Comparison of ENCODE assay signal across 8 cellular contexts in genomic region chr17:81514735-81515529, GRCh38. TPM values are rescaled to one million over a fixed set of nuclear protein-coding genes. Genes with fewer than 3 reads are reported as not detected.
DNase-seq lines count a peak whose midpoint lies in the region; ATAC-seq and TF ChIP-seq lines count a peak whose summit lies in the region.

No MANE protein-coding gene starts in this region.

- peaks cover 58% of the 10 kb centered on the region for H3K4me1 ChIP-seq in body of pancreas
- peaks cover 13% of the 10 kb centered on the region for H3K4me1 ChIP-seq in iPS DF 6.9 (ENCODE audit: control insufficient read depth, insufficient read depth, low read length)
- H3K4me1 ChIP-seq in sigmoid colon, result peaks cover 0 to 67% (median 45%) of the 10 kb centered on the region in 4 donors

- ATAC-seq in GM19035 (IDR thresholded peaks at IDR 0.05; ENCODE audit: unreplicated experiment) (peak; percentile 19), body of pancreas (peak; percentile 31), GM19467 (IDR thresholded peaks at IDR 0.05; ENCODE audit: unreplicated experiment) (no peak)

- H3K9me3 ChIP-seq in body of pancreas (no peaks in the 10 kb centered on the region), iPS DF 6.9 (ENCODE audit: control insufficient read depth, insufficient read depth, low read length) (no peaks in the 10 kb centered on the region), sigmoid colon (no peaks in the 10 kb centered on the region)

- H3K27ac ChIP-seq in body of pancreas (peak overlapping the region; percentile 99 to 100 (median 99)), iPS DF 6.9 (ENCODE audit: low read length) (no peak overlapping the region), sigmoid colon (peak overlapping the region; percentile 99 to 100 (median 100))

- 1% methylated on average over 45 of the region's 82 CpGs; no CpG with 5 or more reads in 1 of the 2 donors for WGBS in body of pancreas, 2 donors
- WGBS in iPS DF 6.9 (ENCODE audit: insufficient coverage, insufficient read length), result no CpG with 5 or more reads among the region's 82 CpGs
- 1% methylated on average over 82 of the region's 82 CpGs for WGBS in sigmoid colon, 2 donors

- TF ChIP-seq EP300 in sigmoid colon (IDR thresholded peaks at IDR 0.05), result no peak

- TF ChIP-seq CTCF in body of pancreas (IDR thresholded peaks at IDR 0.05) (peak in 1 of 7 experiments; percentile 4), sigmoid colon (IDR thresholded peaks at IDR 0.05) (no peak)

- H3K36me3 ChIP-seq in body of pancreas (replicated peaks in 1 of 2; ENCODE audit: insufficient read depth in 1 of 2, low read depth in 2 of 2) (peaks cover 0 to 9% of the 10 kb centered on the region in 2 donors), iPS DF 6.9 (ENCODE audit: control insufficient read depth, insufficient read depth, low read length) (peaks cover 19% of the 10 kb centered on the region), sigmoid colon (peaks cover 22 to 25% (median 23%) of the 10 kb centered on the region in 4 donors)

- no peaks in the 10 kb centered on the region for H3K27me3 ChIP-seq in body of pancreas
- H3K27me3 ChIP-seq in iPS DF 6.9 (ENCODE audit: control insufficient read depth, insufficient read depth, low read length), result no peaks in the 10 kb centered on the region; the same call in 1 of the 2 replicates
- H3K27me3 ChIP-seq in sigmoid colon, result no peaks in the 10 kb centered on the region

- TF ChIP-seq POLR2A in body of pancreas (IDR thresholded peaks at IDR 0.05), result peak; percentile 13 to 63 (median 56)
- peak in 1 of 2 donors; percentile 47 for TF ChIP-seq POLR2A in sigmoid colon (IDR thresholded peaks at IDR 0.05)

- H3K4me3 ChIP-seq in body of pancreas (peak overlapping the region in 1 of 2 donors; percentile 63), iPS DF 6.9 (ENCODE audit: low read length) (peak overlapping the region; percentile 73; the same call in 1 of the 2 replicates), sigmoid colon (peak overlapping the region; percentile 88 to 99 (median 96))

- intact Hi-C loops in body of pancreas (cut with DNase I) (no loop called here), sigmoid colon (cut with DNase I) (loop anchor here (2.0 kb wide), 2 partner anchors 38 to 52 kb away; partner anchors contain the start of gene FAAP100)

- DNase-seq in AML-193 (lab: John Stamatoyannopoulos, UW) (peak; percentile 49 to 62), NAMALWA (ENCODE audit: low spot score) (peak; percentile 62), T-helper 9 cell (peak; percentile 62), body of pancreas (peak; percentile 78 to 83 (median 80)), iPS DF 6.9 (ENCODE audit: low read depth, low spot score) (no peak), sigmoid colon (peak; percentile 95)

RNA-seq across cellular contexts. Expression of gene ACTG1, which starts 2.3 kb away (rescaled TPM):
- total RNA-seq in body of pancreas (1,000 to 10,000 TPM; 1,634 to 1,790 TPM), sigmoid colon (1,000 to 10,000 TPM; 1,038 to 2,003 (median 1,212) TPM)
- 1,000 to 10,000 TPM; 2,538 to 4,527 (median 2,852) TPM for polyA plus RNA-seq in sigmoid colon

RNA-seq across cellular contexts. Expression of gene FSCN2, which starts 13.2 kb away (rescaled TPM):
- 10 to 100 TPM in 1 of 2 donors, 1 to 10 TPM in 1; 7.0 to 13.5 TPM for total RNA-seq in body of pancreas
- total RNA-seq in sigmoid colon, result 1 to 10 TPM in 1 of 4 donors, under 1 TPM in 2, not detected in 1; 0.33 to 1.1 (median 0.95) TPM
- polyA plus RNA-seq in sigmoid colon, result 1 to 10 TPM in 1 of 3 donors, not detected in 2; 2.3 TPM

RNA-seq across cellular contexts. Expression of gene FAAP100, which starts 37.2 kb away (rescaled TPM):
- total RNA-seq in body of pancreas, result 10 to 100 TPM; 27.8 to 50.4 TPM
- total RNA-seq in sigmoid colon, result 10 to 100 TPM in 3 of 4 donors, 1 to 10 TPM in 1; 9.6 to 24.1 (median 14.6) TPM
- polyA plus RNA-seq in sigmoid colon, result 10 to 100 TPM in 2 of 3 donors, 1 to 10 TPM in 1; 6.6 to 27.2 (median 10.9) TPM
